Comparison of ENCODE assay signal across 8 cellular contexts in the genomic region with DNA sequence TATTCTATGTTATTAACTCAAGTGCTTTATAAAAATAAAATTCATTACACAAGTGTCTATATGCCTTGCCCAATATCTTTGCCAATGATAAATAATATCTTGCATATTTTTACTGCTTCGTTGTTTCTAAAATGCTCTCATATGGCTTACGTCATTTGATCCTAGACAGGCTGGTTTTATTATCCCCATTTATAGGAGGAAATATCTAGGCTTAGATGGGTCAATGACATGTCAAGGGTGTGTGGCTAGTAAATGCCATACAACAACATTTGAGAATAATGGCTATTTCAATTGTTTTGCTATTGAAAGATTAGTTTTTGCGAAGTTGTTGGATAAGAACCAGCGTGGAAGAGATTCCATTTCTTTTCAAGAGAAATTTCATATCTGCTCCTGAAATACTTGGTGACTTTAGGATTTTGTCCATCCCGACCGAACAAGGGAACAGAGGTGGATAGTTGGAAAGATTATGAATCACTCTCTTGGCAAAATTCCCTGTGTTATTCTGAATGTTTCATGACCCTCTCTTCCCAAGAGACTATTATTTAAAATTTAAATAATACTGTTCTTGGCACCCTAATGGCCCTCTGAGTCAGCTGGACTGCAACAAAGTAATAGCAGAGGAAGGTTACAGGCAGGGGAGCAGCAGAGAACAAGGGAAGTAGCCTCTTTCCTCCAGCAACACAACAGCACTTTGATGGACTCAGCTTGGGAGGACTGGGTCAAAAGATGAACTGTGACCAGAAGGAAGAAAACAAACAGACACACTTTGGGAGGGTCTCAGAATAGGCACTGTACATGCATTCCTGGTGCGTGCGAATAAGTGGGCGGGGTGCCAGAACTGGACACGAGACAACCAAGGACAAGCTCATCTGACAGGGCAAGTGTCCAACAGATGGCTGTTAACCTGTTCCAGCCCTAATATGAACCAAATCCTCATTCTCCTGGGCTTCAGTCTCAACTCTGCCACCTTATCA.
A peak's percentile ranks its signal among the peaks of the same experiment; 100 is the strongest.
DNase-seq lines count a peak whose midpoint lies in the region; ATAC-seq and TF ChIP-seq lines count a peak whose summit lies in the region.

No MANE protein-coding gene starts in this region.

- H3K9ac ChIP-seq in HCT116 (ENCODE audit: low read length): no peak overlapping the region

- H3K4me3 Mint-ChIP-seq in activated CD4-positive, alpha-beta T cell treated with anti-CD3 and anti-CD28 coated beads for 36 hours: no peak overlapping the region

- BruUV-seq in HCT116 (replicated peaks; lab: Mats Ljungman, UMichigan): no TSS peak

- WGBS in right cardiac atrium: 35% methylated on average over 10 of the region's 10 CpGs

- no peaks in the 10 kb centered on the region for H3K9me2 ChIP-seq in HCT116 (ENCODE audit: insufficient read depth)

- in situ Hi-C loops in astrocyte of the cerebellum (cut with HindIII; ENCODE audit: low sequenced_read_pairs): no loop called here

- CTCF ChIA-PET in HCT116 (lab: Charles Lee): interaction anchor here (1.9 kb wide), 1 partner anchor 30 kb away, joined by 7 read pairs; no protein-coding TSS in a partner anchor
- CTCF ChIA-PET in activated CD4-positive, alpha-beta T cell treated with anti-CD3 and anti-CD28 coated beads for 36 hours (lab: Charles Lee): interaction anchor here (0.7 to 2.1 kb wide), 3 partner anchors 12 to 31 kb away, joined by 3 to 6 read pairs (median 4); no protein-coding TSS in a partner anchor

- H3K4me1 ChIP-seq in HCT116 (ENCODE audit: control insufficient read depth in 1 of 2, insufficient read depth in 2 of 2, low read length in 2 of 2) (peaks cover 17 to 34% of the 10 kb centered on the region in 2 experiments), right cardiac atrium (ENCODE audit: control insufficient read depth, insufficient read depth, low read length) (peaks cover 20% of the 10 kb centered on the region)

- H2AFZ ChIP-seq in HCT116 (ENCODE audit: low read depth, low read length, poor library complexity, severe bottlenecking): peak overlapping the region; percentile 86

- H3K4me2 ChIP-seq in HCT116 (ENCODE audit: low read length): peak overlapping the region; percentile 69

- no peak overlapping the region for H3K27ac Mint-ChIP-seq in activated CD4-positive, alpha-beta T cell treated with anti-CD3 and anti-CD28 coated beads for 36 hours

- TF ChIP-seq RAD21 in HCT116 (IDR thresholded peaks at IDR 0.05; ENCODE audit: low read depth): no peak

- peak; percentile 58 for DNase-seq in HCT116 (ENCODE audit: low read depth, low spot score)
- DNase-seq in astrocyte of the cerebellum (ENCODE audit: low read depth): peak; percentile 83
- DNase-seq in right cardiac atrium: peak; percentile 78 to 85 (median 83)
- DNase-seq in smooth muscle cell of the brain vasculature (ENCODE audit: low read depth, low spot score): peak; percentile 86
- no peak for DNase-seq in Kasumi-1 (lab: John Stamatoyannopoulos, UW)
- DNase-seq in MV-4-11 (lab: John Stamatoyannopoulos, UW): no peak
- DNase-seq in activated CD4-positive, alpha-beta T cell treated with anti-CD3 and anti-CD28 coated beads for 36 hours: no peak

- no peaks in the 10 kb centered on the region for H3K4me1 Mint-ChIP-seq in activated CD4-positive, alpha-beta T cell treated with anti-CD3 and anti-CD28 coated beads for 36 hours

- ATAC-seq in HCT116 (peak; percentile 76), right cardiac atrium (peak; percentile 82 to 97), GM19397 (IDR thresholded peaks at IDR 0.05; ENCODE audit: unreplicated experiment) (no peak)
- no peak for ATAC-seq in activated CD4-positive, alpha-beta T cell treated with anti-CD3 and anti-CD28 coated beads for 36 hours

- no peak for TF ChIP-seq POLR2A in HCT116 (IDR thresholded peaks at IDR 0.05; ENCODE audit: borderline replicate concordance, extremely low read depth, insufficient read depth, insufficient read length)

- intact Hi-C loops in HCT116 (cut with micrococcal nuclease): loop anchor here (5.0 to 10.0 kb wide), 2 partner anchors 53 to 101 kb away; no protein-coding TSS in a partner anchor
- intact Hi-C loops in right cardiac atrium (cut with DNase I): no loop called here
- intact Hi-C loops in activated CD4-positive, alpha-beta T cell treated with anti-CD3 and anti-CD28 coated beads for 36 hours (cut with DNase I, micrococcal nuclease): no loop called here

- no peaks in the 10 kb centered on the region for H4K20me1 ChIP-seq in HCT116 (ENCODE audit: insufficient read depth)

- no peaks in the 10 kb centered on the region for H3K36me3 ChIP-seq in HCT116 (ENCODE audit: control insufficient read depth in 1 of 2, insufficient read depth in 2 of 2, low read length in 2 of 2)

- H3K27ac ChIP-seq in HCT116 (ENCODE audit: low read depth, low read length): peak overlapping the region; percentile 36; the same call in 1 of the 2 replicates
- H3K27ac ChIP-seq in right cardiac atrium (ENCODE audit: low read length): peak overlapping the region; percentile 62

- TF ChIP-seq CTCF in HCT116 (IDR thresholded peaks at IDR 0.05 in 2 of 3, conservative IDR thresholded peaks at IDR 0.05 in 1 of 3; ENCODE audit: borderline replicate concordance in 1 of 3, insufficient read depth in 1 of 3, low read depth in 2 of 3, low read length in 2 of 3) (no peak), astrocyte of the cerebellum (IDR thresholded peaks at IDR 0.05; ENCODE audit: low read depth, low read length, missing control alignments) (no peak)

- RAD21 ChIA-PET in HCT116 (lab: Charles Lee; ENCODE audit: low non-redundant PET in 1 of 2, low total read pairs in 2 of 2, uncharacterized antibody in 2 of 2, unreplicated experiment in 2 of 2): no interaction called here

- no peaks in the 10 kb centered on the region for H3K27me3 Mint-ChIP-seq in activated CD4-positive, alpha-beta T cell treated with anti-CD3 and anti-CD28 coated beads for 36 hours

- H3K4me3 ChIP-seq in HCT116 (replicated peaks in 1 of 2; ENCODE audit: low read depth in 1 of 2, low read length in 2 of 2) (peak overlapping the region in 1 of 2 experiments; percentile 29; a peak in 2 of 4 replicates), astrocyte of the cerebellum (ENCODE audit: low read depth, low read length) (no peak overlapping the region), right cardiac atrium (ENCODE audit: low read length) (no peak overlapping the region)

- no peaks in the 10 kb centered on the region for H3K79me2 ChIP-seq in HCT116 (ENCODE audit: insufficient read depth, low read length)

- no peaks in the 10 kb centered on the region for H3K9me3 Mint-ChIP-seq in activated CD4-positive, alpha-beta T cell treated with anti-CD3 and anti-CD28 coated beads for 36 hours (ENCODE audit: low read depth)

- no peaks in the 10 kb centered on the region for H3K36me3 Mint-ChIP-seq in activated CD4-positive, alpha-beta T cell treated with anti-CD3 and anti-CD28 coated beads for 36 hours (ENCODE audit: low read depth)

- POLR2A ChIA-PET in HCT116 (lab: Charles Lee): no interaction called here
- POLR2A ChIA-PET in activated CD4-positive, alpha-beta T cell treated with anti-CD3 and anti-CD28 coated beads for 36 hours (lab: Charles Lee): no interaction called here

- no peaks in the 10 kb centered on the region; the same call in 1 of the 2 replicates for H3K27me3 ChIP-seq in HCT116 (ENCODE audit: insufficient read depth, low read length)
- H3K27me3 ChIP-seq in right cardiac atrium (ENCODE audit: control insufficient read depth, insufficient read depth): no peaks in the 10 kb centered on the region

- H3K9me3 ChIP-seq in HCT116 (ENCODE audit: control insufficient read depth in 1 of 2, insufficient read depth in 1 of 2, low read depth in 1 of 2, low read length in 2 of 2) (no peaks in the 10 kb centered on the region), right cardiac atrium (ENCODE audit: control insufficient read depth, low read length) (no peaks in the 10 kb centered on the region)

TF ChIP-seq in HCT116, 20 proteins besides CTCF, POLR2A, EP300 and RAD21 (continues in another document):
- TF ChIP-seq EZH2phosphoT487 (IDR thresholded peaks at IDR 0.05; ENCODE audit: borderline replicate concordance) (no peak), TCF7L2 (IDR thresholded peaks at IDR 0.05; ENCODE audit: borderline replicate concordance, extremely low read depth, insufficient read depth, insufficient read length) (no peak), REST (IDR thresholded peaks at IDR 0.05; ENCODE audit: low read depth) (no peak), EZH2 (IDR thresholded peaks at IDR 0.05) (no peak), ZFX (IDR thresholded peaks at IDR 0.05) (no peak), JUND (IDR thresholded peaks at IDR 0.05) (peak; percentile 55), YY1 (IDR thresholded peaks at IDR 0.05; ENCODE audit: extremely low read depth, insufficient replicate concordance, low read depth, low read length) (no peak), MAX (IDR thresholded peaks at IDR 0.05) (peak; percentile 41), CEBPB (IDR thresholded peaks at IDR 0.05; ENCODE audit: low read depth) (0 out of 2 replicates have a peak, but pooled peaks have one; percentile 32), FOSL1 (IDR thresholded peaks at IDR 0.05; ENCODE audit: low read depth) (peak; percentile 64)

Comparison
In these comparisons a context has a peak if more than half of its experiments do, and no peak if none do; other contexts are left out.
1. ATAC-seq: peak in HCT116 (single experiment) and right cardiac atrium (2 of 2); none in GM19397 (single experiment) and activated CD4-positive, alpha-beta T cell treated with anti-CD3 and anti-CD28 coated beads for 36 hours (single experiment).
2. DNase-seq: peak in HCT116 (single experiment), astrocyte of the cerebellum (single experiment), right cardiac atrium (3 of 3) and smooth muscle cell of the brain vasculature (single experiment); none in Kasumi-1 (0 of 2), MV-4-11 (single experiment) and activated CD4-positive, alpha-beta T cell treated with anti-CD3 and anti-CD28 coated beads for 36 hours (single experiment).